ENCODE assay signal across 8 cellular contexts in the genomic region with DNA sequence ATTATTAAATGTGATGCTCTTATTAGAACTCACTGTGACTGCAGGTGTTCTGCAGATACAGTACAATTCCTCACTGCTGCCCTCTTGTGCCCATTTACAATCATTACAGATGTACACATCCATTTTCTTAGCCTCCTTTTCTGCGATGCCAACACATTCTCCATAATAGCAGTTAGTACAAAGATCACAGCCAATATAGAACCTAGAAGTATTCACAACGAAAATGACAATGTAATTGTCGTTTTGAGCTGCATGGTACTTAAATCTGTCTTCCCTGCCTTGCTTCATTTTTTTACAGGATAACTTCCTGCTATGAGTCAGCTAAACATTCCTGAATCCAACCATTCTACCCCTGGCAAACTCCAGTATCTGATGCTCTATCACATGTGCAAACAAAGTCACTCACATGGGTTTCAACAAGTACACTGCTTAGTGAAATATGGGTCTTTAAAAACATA. TPM values are rescaled to one million over a fixed set of nuclear protein-coding genes. Genes with fewer than 3 reads are reported as not detected.
A peak's percentile ranks its signal among the peaks of the same experiment; 100 is the strongest.
DNase-seq lines count a peak whose midpoint lies in the region; ATAC-seq and TF ChIP-seq lines count a peak whose summit lies in the region.
"Not testable (repeated sequence)": the region's sequence is repeated elsewhere in the genome, so short reads cannot be mapped to it uniquely, and the experiment has no call there.

No MANE protein-coding gene starts in this region.

- H3K4me1 ChIP-seq in DOHH2 (ENCODE audit: control insufficient read depth, low read length) (peaks cover 29% of the 10 kb centered on the region), osteoblast (ENCODE audit: insufficient read depth, low read length) (peaks cover 11% of the 10 kb centered on the region)
- H3K4me1 ChIP-seq in left ventricle myocardium inferior; thoracic aorta (ENCODE audit: control insufficient read depth in 1 of 2, low read depth in 2 of 2): not testable (repeated sequence)

- in situ Hi-C loops in brain microvascular endothelial cell (cut with HindIII; ENCODE audit: low pct_ligation_motif_present, low sequenced_read_pairs) = not testable (repeated sequence)

- DNase-seq in Kasumi-1 (lab: John Stamatoyannopoulos, UW) = peak; percentile 65 to 78
- DNase-seq in NCI-H82 (lab: John Stamatoyannopoulos, UW) = peak; percentile 91
- peak; percentile 52 for DNase-seq in brain microvascular endothelial cell
- DNase-seq in left ventricle myocardium inferior; thoracic aorta (ENCODE audit: low spot score): not testable (repeated sequence)
- DNase-seq in osteoblast (ENCODE audit: insufficient read length, low spot score, missing footprints) = peak; percentile 61

- H3K36me3 ChIP-seq in DOHH2 (ENCODE audit: control insufficient read depth, low read length); brain microvascular endothelial cell (replicated peaks); left ventricle myocardium inferior; osteoblast (ENCODE audit: insufficient read depth, low read length); thoracic aorta: not testable (repeated sequence)

- H3K79me2 ChIP-seq in DOHH2 (ENCODE audit: control insufficient read depth, low read length); osteoblast (ENCODE audit: insufficient read depth, low read length): not testable (repeated sequence)

- H3K4me2 ChIP-seq in DOHH2 (ENCODE audit: low read length) = not testable (repeated sequence)
- H3K4me2 ChIP-seq in osteoblast (ENCODE audit: insufficient read depth, low read length) = peak overlapping the region; percentile 58

- intact Hi-C loops in left ventricle myocardium inferior (cut with micrococcal nuclease) = not testable (repeated sequence)

- H3K9me2 ChIP-seq in DOHH2 (replicated peaks; ENCODE audit: control insufficient read depth, low read length) = not testable (repeated sequence)

- not testable (repeated sequence) for H3K27me3 ChIP-seq in DOHH2 (ENCODE audit: control insufficient read depth, low read length); brain microvascular endothelial cell (replicated peaks); left ventricle myocardium inferior (ENCODE audit: low read depth); osteoblast (ENCODE audit: insufficient read depth, low read length); thoracic aorta (replicated peaks; ENCODE audit: insufficient read depth)

- H3K4me3 ChIP-seq in DOHH2 (ENCODE audit: low read length); brain microvascular endothelial cell (ENCODE audit: low read depth, low read length); left ventricle myocardium inferior; osteoblast (ENCODE audit: insufficient read depth, low read length); thoracic aorta: not testable (repeated sequence)

- H3K27ac ChIP-seq in DOHH2 (ENCODE audit: low read depth, low read length); brain microvascular endothelial cell; left ventricle myocardium inferior (replicated peaks); osteoblast (ENCODE audit: low read depth, low read length); thoracic aorta: not testable (repeated sequence)
- peak overlapping the region; percentile 28; the same call in 1 of the 2 replicates for H3K27ac ChIP-seq in VCaP

- peak overlapping the region; percentile 38 for H2AFZ ChIP-seq in osteoblast (ENCODE audit: low read length)

- ATAC-seq in thoracic aorta (ENCODE audit: insufficient number of reproducible peaks, low FRiP score, low read depth) = peak; percentile 43

- peaks cover 12% of the 10 kb centered on the region for H3F3A ChIP-seq in DOHH2 (ENCODE audit: control insufficient read depth, insufficient read depth)

- TF ChIP-seq CTCF in DOHH2 (IDR thresholded peaks at IDR 0.05; ENCODE audit: low read depth, low read length, poor library complexity, severe bottlenecking) = peak; percentile 79
- TF ChIP-seq CTCF in VCaP (conservative IDR thresholded peaks at IDR 0.05) = peak; percentile 94
- peak; percentile 58 for TF ChIP-seq CTCF in brain microvascular endothelial cell (IDR thresholded peaks at IDR 0.05; ENCODE audit: low read depth, low read length, missing control alignments)
- TF ChIP-seq CTCF in left ventricle myocardium inferior (IDR thresholded peaks at IDR 0.05; ENCODE audit: borderline replicate concordance) = peak; percentile 77
- TF ChIP-seq CTCF in osteoblast (IDR thresholded peaks at IDR 0.05; ENCODE audit: extremely low read depth, low read depth, low read length) = peak; percentile 74
- peak; percentile 72 for TF ChIP-seq CTCF in thoracic aorta (IDR thresholded peaks at IDR 0.05)

- H4K20me1 ChIP-seq in DOHH2 (ENCODE audit: control insufficient read depth, insufficient read depth, low read depth, low read length); osteoblast (ENCODE audit: insufficient read depth, low read length): not testable (repeated sequence)

- not testable (repeated sequence) for H3K9me3 ChIP-seq in DOHH2 (ENCODE audit: control insufficient read depth, insufficient read depth, low read length); left ventricle myocardium inferior (replicated peaks); osteoblast (ENCODE audit: low read depth, low read length); thoracic aorta

RNA-seq across cellular contexts. Expression of a gene that starts 8.1 kb away (rescaled TPM):
- total RNA-seq in left ventricle myocardium inferior (1.2 TPM), osteoblast (2.4 and 6.2 TPM in 2 replicates), thoracic aorta (1 to 10 TPM; 2.2 to 3.4 TPM)
